Comparison of ENCODE assay signal across 23 cellular contexts in the genomic region with DNA sequence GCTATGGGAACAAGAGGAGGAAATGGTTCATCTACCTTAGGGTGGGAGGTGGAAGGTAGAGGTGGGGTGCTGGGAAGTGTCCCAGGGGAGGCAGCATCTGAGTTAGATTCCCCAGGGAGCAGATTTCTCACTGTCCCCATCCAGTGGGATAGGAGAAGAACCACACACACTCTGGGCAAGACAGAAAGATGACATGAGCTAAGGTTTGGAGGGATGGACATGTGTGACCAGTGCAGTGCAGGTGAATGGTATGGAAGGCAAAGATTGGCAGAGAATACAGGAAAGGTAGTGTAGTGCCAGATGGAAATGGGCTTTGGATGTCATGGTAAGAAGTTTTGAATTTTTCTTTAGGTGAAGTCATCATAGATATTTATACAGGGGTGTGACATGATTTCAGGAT. TPM values are rescaled to one million over a fixed set of nuclear protein-coding genes. Genes with fewer than 3 reads are reported as not detected.
DNase-seq lines count a peak whose midpoint lies in the region; ATAC-seq and TF ChIP-seq lines count a peak whose summit lies in the region.
"Had no signal": no experiment of that assay in that cellular context is flagged by ENCODE, and none has a peak within 500 bp of the region (broad histone marks: within the 10 kb centered on the region; RNA-seq: fewer than 3 reads in every experiment).

No MANE protein-coding gene starts in this region.

- CTCF ChIA-PET in mammary epithelial cell (lab: Charles Lee; ENCODE audit: low non-redundant PET): no interaction called here

- no peak overlapping the region for H2AFZ ChIP-seq in GM23248
- no peak overlapping the region for H2AFZ ChIP-seq in mammary epithelial cell (ENCODE audit: low read depth, low read length)
- H2AFZ ChIP-seq: GM23338 had no signal

- DNase-seq in Right ventricle myocardium superior (no peak), cardiac septum (ENCODE audit: low spot score) (no peak), left cardiac atrium (no peak), GM23248 (no peak), mammary epithelial cell (no peak)
- no peak for DNase-seq in stimulated activated effector memory CD8-positive, alpha-beta T cell treated with anti-CD3 and anti-CD28 coated beads, Interleukin-12 subunit alpha, Interleukin-12 subunit beta, amount 100 ng/mL, for 72 hours (ENCODE audit: low spot score in 2 of 2)
- DNase-seq: CD4-positive, CD25-positive, alpha-beta regulatory T cell; COR-L47; DND-41; HCEC 1CT; MG63; NCI-H1417; NCI-H1694 treated with DMSO at 0.1 percent for 48 hours; NCI-H2081 treated with DMSO at 0.1 percent for 48 hours; NCI-H446; NCI-H526 treated with DMSO at 0.1 percent for 48 hours; SHP77 treated with DMSO at 0.1 percent for 48 hours had no signal

- ATAC-seq in Right ventricle myocardium superior (ENCODE audit: poor library complexity) (peak; percentile 28), left cardiac atrium (peak; percentile 12 to 45), HG03045 (IDR thresholded peaks at IDR 0.05; ENCODE audit: unreplicated experiment) (no peak)
- ATAC-seq in activated T-helper 17 cell treated with anti-CD3 and anti-CD28 coated beads, Interleukin-2, amount 50 U/mL, for 72 hours (replicated peaks): no peak
- ATAC-seq in stimulated activated effector memory CD8-positive, alpha-beta T cell treated with anti-CD3 and anti-CD28 coated beads, Interleukin-12 subunit alpha, Interleukin-12 subunit beta, amount 100 ng/mL, for 72 hours: no peak
- ATAC-seq: GM12878, GM23338, K562 had no signal

- H3K4me3 ChIP-seq in GM23248 (no peak overlapping the region), mammary epithelial cell (replicated peaks in 1 of 3; ENCODE audit: insufficient read depth in 1 of 3, low read depth in 2 of 3, low read length in 3 of 3) (no peak overlapping the region)
- H3K4me3 ChIP-seq: GM12878, GM23338, K562, MG63, SK-N-MC had no signal

- no peaks in the 10 kb centered on the region for H3K36me3 ChIP-seq in GM23248 (ENCODE audit: low read depth)
- no peaks in the 10 kb centered on the region for H3K36me3 ChIP-seq in mammary epithelial cell (ENCODE audit: insufficient read depth, low read length)
- H3K36me3 ChIP-seq: MG63 had no signal

- H3K79me2 ChIP-seq in GM23248 (ENCODE audit: insufficient read depth): no peaks in the 10 kb centered on the region
- H3K79me2 ChIP-seq in mammary epithelial cell (ENCODE audit: insufficient read depth, low read length): no peaks in the 10 kb centered on the region

- H3K36me3 Mint-ChIP-seq in activated T-helper 17 cell treated with anti-CD3 and anti-CD28 coated beads, Interleukin-2, amount 50 U/mL, for 72 hours (ENCODE audit: low read depth): no peaks in the 10 kb centered on the region
- no peaks in the 10 kb centered on the region for H3K36me3 Mint-ChIP-seq in stimulated activated effector memory CD8-positive, alpha-beta T cell treated with anti-CD3 and anti-CD28 coated beads, Interleukin-12 subunit alpha, Interleukin-12 subunit beta, amount 100 ng/mL, for 72 hours

- H3K9ac ChIP-seq in GM23248 (no peak overlapping the region), mammary epithelial cell (ENCODE audit: insufficient read depth, low read length) (no peak overlapping the region)

- no peaks in the 10 kb centered on the region for H3K27me3 ChIP-seq in GM23248 (replicated peaks; ENCODE audit: insufficient read depth)
- no peaks in the 10 kb centered on the region for H3K27me3 ChIP-seq in mammary epithelial cell (ENCODE audit: insufficient read depth, low read length)
- H3K27me3 ChIP-seq: MG63 had no signal

- 0 out of 2 replicates have a peak, but pooled peaks cover 15% of the 10 kb centered on the region for H3F3A ChIP-seq in GM23248 (ENCODE audit: insufficient read depth)

- dilution Hi-C loops in mammary epithelial cell (cut with HindIII; ENCODE audit: low sequenced_read_pairs): no loop called here

- H4K20me1 ChIP-seq in GM23248 (ENCODE audit: insufficient read depth) (no peaks in the 10 kb centered on the region; the same call in 1 of the 2 replicates), mammary epithelial cell (ENCODE audit: insufficient read depth, low read length) (no peaks in the 10 kb centered on the region)

- no peak for TF ChIP-seq CTCF in mammary epithelial cell (conservative IDR thresholded peaks at IDR 0.05 in 1 of 2, IDR thresholded peaks at IDR 0.05 in 1 of 2; ENCODE audit: extremely low read depth in 1 of 2, insufficient read depth in 1 of 2, low read depth in 1 of 2, low read length in 2 of 2)

- 0 out of 2 replicates have a peak, but pooled peaks cover 4% of the 10 kb centered on the region for H3K9me2 ChIP-seq in GM23248 (ENCODE audit: insufficient read depth)

- H3K4me1 Mint-ChIP-seq in activated T-helper 17 cell treated with anti-CD3 and anti-CD28 coated beads, Interleukin-2, amount 50 U/mL, for 72 hours: peaks cover 10% of the 10 kb centered on the region
- peaks cover 10% of the 10 kb centered on the region for H3K4me1 Mint-ChIP-seq in stimulated activated effector memory CD8-positive, alpha-beta T cell treated with anti-CD3 and anti-CD28 coated beads, Interleukin-12 subunit alpha, Interleukin-12 subunit beta, amount 100 ng/mL, for 72 hours

- H3K27ac Mint-ChIP-seq in activated T-helper 17 cell treated with anti-CD3 and anti-CD28 coated beads, Interleukin-2, amount 50 U/mL, for 72 hours: peak overlapping the region; percentile 89
- H3K27ac Mint-ChIP-seq in stimulated activated effector memory CD8-positive, alpha-beta T cell treated with anti-CD3 and anti-CD28 coated beads, Interleukin-12 subunit alpha, Interleukin-12 subunit beta, amount 100 ng/mL, for 72 hours: peak overlapping the region; percentile 86
- H3K27ac Mint-ChIP-seq: GM23338 had no signal

- no TSS peak for BruUV-seq in mammary epithelial cell (replicated peaks; lab: Mats Ljungman, UMichigan)

- no peaks in the 10 kb centered on the region for H3K4me1 ChIP-seq in GM23248 (ENCODE audit: insufficient read depth)
- peaks cover 7% of the 10 kb centered on the region for H3K4me1 ChIP-seq in mammary epithelial cell (ENCODE audit: insufficient read depth, low read length)

- intact Hi-C loops in Right ventricle myocardium superior (cut with DNase I) (no loop called here), cardiac septum (cut with DNase I) (no loop called here), left cardiac atrium (cut with DNase I) (no loop called here), mammary epithelial cell (cut with micrococcal nuclease) (no loop called here)

- in situ Hi-C loops in GM23248 (cut with MboI): no loop called here
- in situ Hi-C loops in mammary epithelial cell (cut with MboI; ENCODE audit: low sequenced_read_pairs in 2 of 2): no loop called here

- H3K9me3 Mint-ChIP-seq in activated T-helper 17 cell treated with anti-CD3 and anti-CD28 coated beads, Interleukin-2, amount 50 U/mL, for 72 hours: no peaks in the 10 kb centered on the region
- no peaks in the 10 kb centered on the region for H3K9me3 Mint-ChIP-seq in stimulated activated effector memory CD8-positive, alpha-beta T cell treated with anti-CD3 and anti-CD28 coated beads, Interleukin-12 subunit alpha, Interleukin-12 subunit beta, amount 100 ng/mL, for 72 hours
- H3K9me3 Mint-ChIP-seq: CD4-positive, CD25-positive, alpha-beta regulatory T cell; GM23338 had no signal

- H3K9me3 ChIP-seq in GM23248 (ENCODE audit: low read depth): no peaks in the 10 kb centered on the region
- H3K9me3 ChIP-seq in mammary epithelial cell (replicated peaks; ENCODE audit: insufficient read depth, low read length): no peaks in the 10 kb centered on the region
- H3K9me3 ChIP-seq: MG63 had no signal

- H3K27me3 Mint-ChIP-seq in activated T-helper 17 cell treated with anti-CD3 and anti-CD28 coated beads, Interleukin-2, amount 50 U/mL, for 72 hours: no peaks in the 10 kb centered on the region

- H3K27ac ChIP-seq in GM23248: no peak overlapping the region
- H3K27ac ChIP-seq in mammary epithelial cell (ENCODE audit: insufficient read depth, low read depth, low read length): no peak overlapping the region
- H3K27ac ChIP-seq: SK-N-MC had no signal

- H3K4me3 Mint-ChIP-seq in activated T-helper 17 cell treated with anti-CD3 and anti-CD28 coated beads, Interleukin-2, amount 50 U/mL, for 72 hours: peak overlapping the region; percentile 56
- peak overlapping the region; percentile 27 for H3K4me3 Mint-ChIP-seq in stimulated activated effector memory CD8-positive, alpha-beta T cell treated with anti-CD3 and anti-CD28 coated beads, Interleukin-12 subunit alpha, Interleukin-12 subunit beta, amount 100 ng/mL, for 72 hours
- H3K4me3 Mint-ChIP-seq: CD4-positive, CD25-positive, alpha-beta regulatory T cell; GM23338 had no signal

- H3K4me2 ChIP-seq in GM23248 (ENCODE audit: unreplicated experiment): no peak overlapping the region
- no peak overlapping the region for H3K4me2 ChIP-seq in mammary epithelial cell (ENCODE audit: insufficient read depth, low read depth, low read length)
- H3K4me2 ChIP-seq: GM23338 had no signal

RNA-seq across cellular contexts. Expression of a gene that starts 11.3 kb away (rescaled TPM):
- total RNA-seq in Right ventricle myocardium superior: 26.7 TPM
- 28.9 TPM for total RNA-seq in cardiac septum
- total RNA-seq in activated T-helper 17 cell treated with anti-CD3 and anti-CD28 coated beads, Interleukin-2, amount 50 U/mL, for 72 hours: 10 to 100 TPM; 68.4 to 94.1 TPM
- 10 to 100 TPM; 47.8 to 53.2 TPM for total RNA-seq in left cardiac atrium
- 81.9 and 112 TPM in 2 replicates for total RNA-seq in GM23248 (2014; rRNA removed; shearing (Covaris generic))
- polyA plus RNA-seq in GM23248 (2016; fragmentation: Nextera tagmentation; extraction: Ambion mirVana): 96.1 and 100 TPM in 2 replicates
- total RNA-seq in mammary epithelial cell: 100 to 1,000 TPM; 190 to 291 TPM
- polyA plus RNA-seq in mammary epithelial cell: 367 TPM
- polyA minus RNA-seq in mammary epithelial cell: 673 TPM

Comparison
In these comparisons a context has a peak if more than half of its experiments do, and no peak if none do; other contexts are left out.
1. ATAC-seq: peak in Right ventricle myocardium superior (single experiment) and left cardiac atrium (2 of 2); none in activated T-helper 17 cell treated with anti-CD3 and anti-CD28 coated beads, Interleukin-2, amount 50 U/mL, for 72 hours (single experiment), stimulated activated effector memory CD8-positive, alpha-beta T cell treated with anti-CD3 and anti-CD28 coated beads, Interleukin-12 subunit alpha, Interleukin-12 subunit beta, amount 100 ng/mL, for 72 hours (single experiment) and HG03045 (single experiment).